Comparison of ENCODE assay signal across 8 cellular contexts in the genomic region with DNA sequence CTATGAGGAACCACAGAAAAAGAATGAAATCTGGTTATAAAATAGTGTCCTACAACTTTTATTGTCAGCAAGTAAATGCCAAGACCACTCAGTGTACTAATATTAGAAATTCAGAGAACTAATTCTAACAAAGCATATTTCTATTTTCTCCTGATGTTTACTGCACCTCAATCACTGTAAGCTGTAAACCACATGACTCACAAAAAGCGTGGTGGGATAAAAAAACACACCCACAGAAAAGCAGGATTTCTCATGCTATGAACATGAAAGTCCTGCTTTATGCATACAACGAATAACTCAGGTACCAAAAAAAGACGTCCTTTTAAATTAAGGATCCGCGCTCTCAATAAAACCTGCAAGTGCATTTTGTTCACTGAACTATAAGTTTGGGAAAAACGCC. TPM values are rescaled to one million over a fixed set of nuclear protein-coding genes. Genes with fewer than 3 reads are reported as not detected.
DNase-seq lines count a peak whose midpoint lies in the region; ATAC-seq lines count a peak whose summit lies in the region.

No MANE protein-coding gene starts in this region.

- peak overlapping the region; percentile 84 for H3K27ac Mint-ChIP-seq in activated CD4-positive, alpha-beta memory T cell treated with anti-CD3 and anti-CD28 coated beads for 36 hours
- H3K27ac Mint-ChIP-seq in stimulated activated naive B cell treated with anti-CD40 and anti-IgM and Interleukin-4, amounts not matched to agents 10 μg/mL and 1 μg/mL and 100 μg/mL, for 72 hours = peak overlapping the region; percentile 99

- peak overlapping the region; percentile 94 for H3K4me3 Mint-ChIP-seq in activated CD4-positive, alpha-beta memory T cell treated with anti-CD3 and anti-CD28 coated beads for 36 hours
- H3K4me3 Mint-ChIP-seq in stimulated activated naive B cell treated with anti-CD40 and anti-IgM and Interleukin-4, amounts not matched to agents 10 μg/mL and 1 μg/mL and 100 μg/mL, for 72 hours = peak overlapping the region; percentile 82 to 94

- peaks cover 40% of the 10 kb centered on the region for H3K4me1 Mint-ChIP-seq in activated CD4-positive, alpha-beta memory T cell treated with anti-CD3 and anti-CD28 coated beads for 36 hours (ENCODE audit: low read depth)
- H3K4me1 Mint-ChIP-seq in stimulated activated naive B cell treated with anti-CD40 and anti-IgM and Interleukin-4, amounts not matched to agents 10 μg/mL and 1 μg/mL and 100 μg/mL, for 72 hours = peaks cover 19 to 43% of the 10 kb centered on the region in 2 donors

- POLR2A ChIA-PET in activated CD4-positive, alpha-beta memory T cell treated with anti-CD3 and anti-CD28 coated beads for 36 hours (lab: Charles Lee) = interaction anchor here (0.5 to 2.4 kb wide), 7 partner anchors 15 to 478 kb away, joined by 3 to 12 read pairs (median 3); partner anchors contain the start of genes RBFA and SLC66A2

- CTCF ChIA-PET in activated CD4-positive, alpha-beta memory T cell treated with anti-CD3 and anti-CD28 coated beads for 36 hours (lab: Charles Lee) = interaction anchor here (0.6 to 1.3 kb wide), 3 partner anchors 37 to 47 kb away, joined by 3 to 4 read pairs (median 3); no protein-coding TSS in a partner anchor

- intact Hi-C loops in activated CD4-positive, alpha-beta memory T cell treated with anti-CD3 and anti-CD28 coated beads for 36 hours (cut with micrococcal nuclease) = loop anchor here (1.0 kb wide), 1 partner anchor 24 kb away; no protein-coding TSS in a partner anchor

- no peaks in the 10 kb centered on the region for H3K9me3 Mint-ChIP-seq in activated CD4-positive, alpha-beta memory T cell treated with anti-CD3 and anti-CD28 coated beads for 36 hours
- H3K9me3 Mint-ChIP-seq in stimulated activated naive B cell treated with anti-CD40 and anti-IgM and Interleukin-4, amounts not matched to agents 10 μg/mL and 1 μg/mL and 100 μg/mL, for 72 hours = no peaks in the 10 kb centered on the region

- H3K36me3 Mint-ChIP-seq in activated CD4-positive, alpha-beta memory T cell treated with anti-CD3 and anti-CD28 coated beads for 36 hours = peaks cover 20% of the 10 kb centered on the region
- H3K36me3 Mint-ChIP-seq in stimulated activated naive B cell treated with anti-CD40 and anti-IgM and Interleukin-4, amounts not matched to agents 10 μg/mL and 1 μg/mL and 100 μg/mL, for 72 hours = peaks cover 11 to 22% of the 10 kb centered on the region in 2 donors

- no peak for ATAC-seq in stimulated activated naive B cell treated with anti-CD40 and anti-IgM and Interleukin-4, amounts not matched to agents 10 μg/mL and 1 μg/mL and 100 μg/mL, for 72 hours (replicated peaks)
- ATAC-seq in GM21367 (IDR thresholded peaks at IDR 0.05; ENCODE audit: unreplicated experiment) = no peak
- no peak for ATAC-seq in GM21515 (IDR thresholded peaks at IDR 0.05; ENCODE audit: unreplicated experiment)

- peak overlapping the region; percentile 92 for H3K4me3 ChIP-seq in iPS-11a (ENCODE audit: low read depth, low read length)

- H3K27me3 Mint-ChIP-seq in activated CD4-positive, alpha-beta memory T cell treated with anti-CD3 and anti-CD28 coated beads for 36 hours = no peaks in the 10 kb centered on the region
- no peaks in the 10 kb centered on the region for H3K27me3 Mint-ChIP-seq in stimulated activated naive B cell treated with anti-CD40 and anti-IgM and Interleukin-4, amounts not matched to agents 10 μg/mL and 1 μg/mL and 100 μg/mL, for 72 hours

- DNase-seq in DMS 273 (lab: John Stamatoyannopoulos, UW; ENCODE audit: unreplicated experiment) = peak; percentile 42
- DNase-seq in DMS 273 treated with DMSO at 0.1 percent for 48 hours (lab: John Stamatoyannopoulos, UW) = no peak
- DNase-seq in activated CD4-positive, alpha-beta memory T cell treated with anti-CD3 and anti-CD28 coated beads for 36 hours = no peak
- no peak for DNase-seq in stimulated activated naive B cell treated with anti-CD40 and anti-IgM and Interleukin-4, amounts not matched to agents 10 μg/mL and 1 μg/mL and 100 μg/mL, for 72 hours
- no peak for DNase-seq in NAMALWA (ENCODE audit: low spot score)

RNA-seq across cellular contexts. Expression of gene TXNL4A, which starts 0.8 kb away (rescaled TPM):
- total RNA-seq in activated CD4-positive, alpha-beta memory T cell treated with anti-CD3 and anti-CD28 coated beads for 36 hours = 100 to 1,000 TPM; 169 to 175 TPM

RNA-seq across cellular contexts. Expression of gene HSBP1L1, which starts 23.1 kb away (rescaled TPM):
- 1 to 10 TPM; 8.5 to 8.8 TPM for total RNA-seq in activated CD4-positive, alpha-beta memory T cell treated with anti-CD3 and anti-CD28 coated beads for 36 hours

RNA-seq across cellular contexts. Expression of gene SLC66A2, which starts 36.1 kb away (rescaled TPM):
- total RNA-seq in activated CD4-positive, alpha-beta memory T cell treated with anti-CD3 and anti-CD28 coated beads for 36 hours = 10 to 100 TPM; 27.2 to 29.5 TPM

RNA-seq across cellular contexts. Expression of gene RBFA, which starts 46.7 kb away (rescaled TPM):
- 10 to 100 TPM; 29.5 to 31.8 TPM for total RNA-seq in activated CD4-positive, alpha-beta memory T cell treated with anti-CD3 and anti-CD28 coated beads for 36 hours
